In genomic region chr9:97525451-97525850, GRCh38 we compare ENCODE assay signal across 1 cellular context.
TF ChIP-seq lines count a peak whose summit lies in the region.

No MANE protein-coding gene starts in this region.

TF ChIP-seq in GM23338, 12 proteins besides CTCF, POLR2A, EP300 and RAD21 (continued from another document):
- TF ChIP-seq, protein P1, sequence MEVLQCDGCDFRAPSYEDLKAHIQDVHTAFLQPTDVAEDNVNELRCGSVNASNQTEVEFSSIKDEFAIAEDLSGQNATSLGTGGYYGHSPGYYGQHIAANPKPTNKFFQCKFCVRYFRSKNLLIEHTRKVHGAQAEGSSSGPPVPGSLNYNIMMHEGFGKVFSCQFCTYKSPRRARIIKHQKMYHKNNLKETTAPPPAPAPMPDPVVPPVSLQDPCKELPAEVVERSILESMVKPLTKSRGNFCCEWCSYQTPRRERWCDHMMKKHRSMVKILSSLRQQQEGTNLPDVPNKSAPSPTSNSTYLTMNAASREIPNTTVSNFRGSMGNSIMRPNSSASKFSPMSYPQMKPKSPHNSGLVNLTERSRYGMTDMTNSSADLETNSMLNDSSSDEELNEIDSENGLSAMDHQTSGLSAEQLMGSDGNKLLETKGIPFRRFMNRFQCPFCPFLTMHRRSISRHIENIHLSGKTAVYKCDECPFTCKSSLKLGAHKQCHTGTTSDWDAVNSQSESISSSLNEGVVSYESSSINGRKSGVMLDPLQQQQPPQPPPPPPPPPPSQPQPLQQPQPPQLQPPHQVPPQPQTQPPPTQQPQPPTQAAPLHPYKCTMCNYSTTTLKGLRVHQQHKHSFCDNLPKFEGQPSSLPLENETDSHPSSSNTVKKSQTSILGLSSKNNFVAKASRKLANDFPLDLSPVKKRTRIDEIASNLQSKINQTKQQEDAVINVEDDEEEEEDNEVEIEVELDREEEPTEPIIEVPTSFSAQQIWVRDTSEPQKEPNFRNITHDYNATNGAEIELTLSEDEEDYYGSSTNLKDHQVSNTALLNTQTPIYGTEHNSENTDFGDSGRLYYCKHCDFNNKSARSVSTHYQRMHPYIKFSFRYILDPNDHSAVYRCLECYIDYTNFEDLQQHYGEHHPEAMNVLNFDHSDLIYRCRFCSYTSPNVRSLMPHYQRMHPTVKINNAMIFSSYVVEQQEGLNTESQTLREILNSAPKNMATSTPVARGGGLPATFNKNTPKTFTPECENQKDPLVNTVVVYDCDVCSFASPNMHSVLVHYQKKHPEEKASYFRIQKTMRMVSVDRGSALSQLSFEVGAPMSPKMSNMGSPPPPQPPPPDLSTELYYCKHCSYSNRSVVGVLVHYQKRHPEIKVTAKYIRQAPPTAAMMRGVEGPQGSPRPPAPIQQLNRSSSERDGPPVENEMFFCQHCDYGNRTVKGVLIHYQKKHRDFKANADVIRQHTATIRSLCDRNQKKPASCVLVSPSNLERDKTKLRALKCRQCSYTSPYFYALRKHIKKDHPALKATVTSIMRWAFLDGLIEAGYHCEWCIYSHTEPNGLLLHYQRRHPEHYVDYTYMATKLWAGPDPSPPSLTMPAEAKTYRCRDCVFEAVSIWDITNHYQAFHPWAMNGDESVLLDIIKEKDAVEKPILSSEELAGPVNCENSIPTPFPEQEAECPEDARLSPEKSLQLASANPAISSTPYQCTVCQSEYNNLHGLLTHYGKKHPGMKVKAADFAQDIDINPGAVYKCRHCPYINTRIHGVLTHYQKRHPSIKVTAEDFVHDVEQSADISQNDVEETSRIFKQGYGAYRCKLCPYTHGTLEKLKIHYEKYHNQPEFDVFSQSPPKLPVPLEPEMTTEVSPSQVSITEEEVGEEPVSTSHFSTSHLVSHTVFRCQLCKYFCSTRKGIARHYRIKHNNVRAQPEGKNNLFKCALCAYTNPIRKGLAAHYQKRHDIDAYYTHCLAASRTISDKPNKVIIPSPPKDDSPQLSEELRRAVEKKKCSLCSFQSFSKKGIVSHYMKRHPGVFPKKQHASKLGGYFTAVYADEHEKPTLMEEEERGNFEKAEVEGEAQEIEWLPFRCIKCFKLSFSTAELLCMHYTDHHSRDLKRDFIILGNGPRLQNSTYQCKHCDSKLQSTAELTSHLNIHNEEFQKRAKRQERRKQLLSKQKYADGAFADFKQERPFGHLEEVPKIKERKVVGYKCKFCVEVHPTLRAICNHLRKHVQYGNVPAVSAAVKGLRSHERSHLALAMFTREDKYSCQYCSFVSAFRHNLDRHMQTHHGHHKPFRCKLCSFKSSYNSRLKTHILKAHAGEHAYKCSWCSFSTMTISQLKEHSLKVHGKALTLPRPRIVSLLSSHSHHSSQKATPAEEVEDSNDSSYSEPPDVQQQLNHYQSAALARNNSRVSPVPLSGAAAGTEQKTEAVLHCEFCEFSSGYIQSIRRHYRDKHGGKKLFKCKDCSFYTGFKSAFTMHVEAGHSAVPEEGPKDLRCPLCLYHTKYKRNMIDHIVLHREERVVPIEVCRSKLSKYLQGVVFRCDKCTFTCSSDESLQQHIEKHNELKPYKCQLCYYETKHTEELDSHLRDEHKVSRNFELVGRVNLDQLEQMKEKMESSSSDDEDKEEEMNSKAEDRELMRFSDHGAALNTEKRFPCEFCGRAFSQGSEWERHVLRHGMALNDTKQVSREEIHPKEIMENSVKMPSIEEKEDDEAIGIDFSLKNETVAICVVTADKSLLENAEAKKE (CRISPR knock-in tag; IDR thresholded peaks at IDR 0.05), result no peak
- TF ChIP-seq ZNF331 (CRISPR knock-in tag; IDR thresholded peaks at IDR 0.05; ENCODE audit: low read depth), result no peak
- no peak for TF ChIP-seq POLR2AphosphoS5 (IDR thresholded peaks at IDR 0.05; ENCODE audit: low read depth)
- no peak for TF ChIP-seq EZH2 (IDR thresholded peaks at IDR 0.05; ENCODE audit: low read depth, unreplicated experiment)
- TF ChIP-seq ZNF114 (CRISPR knock-in tag; IDR thresholded peaks at IDR 0.05), result no peak
- no peak for TF ChIP-seq NANOG (IDR thresholded peaks at IDR 0.05; ENCODE audit: borderline replicate concordance)
- no peak for TF ChIP-seq REST (IDR thresholded peaks at IDR 0.05; ENCODE audit: unreplicated experiment)
